13 cellular contexts compared by ENCODE assay signal in genomic region chr6:126156973-126157372, GRCh38.
DNase-seq lines count a peak whose midpoint lies in the region; ATAC-seq and TF ChIP-seq lines count a peak whose summit lies in the region.
"Had no signal": no experiment of that assay in that cellular context is flagged by ENCODE, and none has a peak within 500 bp of the region (broad histone marks: within the 10 kb centered on the region; RNA-seq: fewer than 3 reads in every experiment).

No MANE protein-coding gene starts in this region.

- no peak for TF ChIP-seq POLR2A in lower leg skin (IDR thresholded peaks at IDR 0.05)
- no peak for TF ChIP-seq POLR2A in suprapubic skin (IDR thresholded peaks at IDR 0.05)

- no peaks in the 10 kb centered on the region for H3K9me3 ChIP-seq in suprapubic skin
- H3K9me3 ChIP-seq: adrenal gland, stomach had no signal

- no peak for TF ChIP-seq CTCF in lower leg skin (IDR thresholded peaks at IDR 0.05)
- TF ChIP-seq CTCF in suprapubic skin (IDR thresholded peaks at IDR 0.05), result no peak

- ATAC-seq in GM18502 (IDR thresholded peaks at IDR 0.05; ENCODE audit: poor library complexity, unreplicated experiment) (peak; percentile 89), GM19463 (IDR thresholded peaks at IDR 0.05; ENCODE audit: unreplicated experiment) (peak; percentile 83), HG02981 (IDR thresholded peaks at IDR 0.05; ENCODE audit: unreplicated experiment) (peak; percentile 94)
- ATAC-seq: gastroesophageal sphincter, GM23338 had no signal

- H3K36me3 ChIP-seq in suprapubic skin, result no peaks in the 10 kb centered on the region
- H3K36me3 ChIP-seq: adrenal gland, gastroesophageal sphincter, stomach had no signal

- peak; percentile 46 for DNase-seq in MV-4-11 (lab: John Stamatoyannopoulos, UW)
- no peak for DNase-seq in NCI-H1048 (lab: John Stamatoyannopoulos, UW)
- DNase-seq in lower leg skin (ENCODE audit: low spot score in 2 of 2), result no peak
- DNase-seq in H4 (ENCODE audit: low spot score), result no peak
- DNase-seq in suprapubic skin (ENCODE audit: low spot score in 2 of 2), result no peak
- DNase-seq: adrenal gland, NCI-H2029, stomach had no signal

- intact Hi-C loops in lower leg skin (cut with DNase I; ENCODE audit: low total_unique reads), result no loop called here

- no peaks in the 10 kb centered on the region for H3K4me1 ChIP-seq in suprapubic skin
- H3K4me1 ChIP-seq: adrenal gland, gastroesophageal sphincter, stomach had no signal

- no peak for TF ChIP-seq EP300 in suprapubic skin (IDR thresholded peaks at IDR 0.05)

- H3K27ac ChIP-seq in suprapubic skin, result no peak overlapping the region
- H3K27ac ChIP-seq: adrenal gland, gastroesophageal sphincter, stomach had no signal

- H3K27me3 ChIP-seq in suprapubic skin, result no peaks in the 10 kb centered on the region
- H3K27me3 ChIP-seq: adrenal gland, gastroesophageal sphincter, stomach had no signal

- H3K4me3 ChIP-seq in lower leg skin (ENCODE audit: low read depth, poor library complexity, severe bottlenecking) (no peak overlapping the region), suprapubic skin (no peak overlapping the region)
- H3K4me3 ChIP-seq: adrenal gland, gastroesophageal sphincter, GM23338, stomach had no signal

- WGBS in lower leg skin, 2 donors, result 71 to 80% methylated on average over 1 of the region's 1 CpG
- WGBS in suprapubic skin, result 65% methylated on average over 1 of the region's 1 CpG
